Comparison of ENCODE assay signal across 32 cellular contexts in the genomic region with DNA sequence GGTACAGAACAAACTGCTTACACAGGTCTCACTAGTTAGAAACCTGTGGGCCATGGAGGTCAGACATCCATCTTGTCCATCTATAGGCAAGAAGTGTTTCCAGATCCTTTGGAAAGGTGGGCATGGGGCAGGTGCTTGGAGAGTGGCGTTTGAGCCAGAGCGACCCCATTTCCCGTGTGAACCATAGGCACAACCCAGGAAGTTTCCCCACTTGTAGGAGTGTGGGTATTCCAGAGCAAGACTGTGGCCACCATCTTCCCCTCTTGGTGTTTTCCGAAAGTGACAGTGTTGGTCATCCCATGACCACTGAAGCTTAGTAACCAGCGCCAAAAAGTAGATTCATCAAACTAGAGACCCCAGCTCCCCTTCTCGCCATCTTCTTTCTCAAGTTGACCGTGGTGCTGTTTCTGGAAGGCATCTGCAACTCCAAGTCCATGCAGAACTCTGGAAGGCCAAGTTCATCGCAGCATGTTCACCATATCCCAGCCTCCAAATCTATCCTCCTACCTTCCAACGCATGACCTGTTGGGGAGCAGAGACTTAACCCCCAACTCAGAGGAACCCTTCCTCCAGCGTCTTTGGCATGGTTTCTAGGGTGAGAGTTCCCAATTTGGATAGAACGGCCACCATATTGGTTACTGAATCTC.
"Had no signal": no experiment of that assay in that cellular context is flagged by ENCODE, and none has a peak within 500 bp of the region (broad histone marks: within the 10 kb centered on the region; RNA-seq: fewer than 3 reads in every experiment).

No MANE protein-coding gene starts in this region.

- FAIRE-seq: astrocyte, colon had no signal

- H3K27ac ChIP-seq: adrenal gland, ascending aorta, body of pancreas, brain microvascular endothelial cell, breast epithelium, cardiac muscle cell had no signal

- H3K36me3 ChIP-seq: adrenal gland, ascending aorta, brain microvascular endothelial cell, breast epithelium, cardiac muscle cell had no signal

- H3K4me3 ChIP-seq: adrenal gland, ascending aorta, body of pancreas, breast epithelium, cardiac muscle cell had no signal

- H3K4me1 ChIP-seq: ascending aorta, body of pancreas, breast epithelium had no signal

- H3K9me3 ChIP-seq: adrenal gland, body of pancreas had no signal

- ATAC-seq: activated naive CD4-positive, alpha-beta T cell treated with anti-CD3 and anti-CD28 coated beads, Interleukin-2, amount 50 U/mL, for 72 hours; activated naive CD8-positive, alpha-beta T cell treated with anti-CD3 and anti-CD28 coated beads, Interleukin-2, amount 50 U/mL, for 24 hours; activated T-cell treated with anti-CD3 and anti-CD28 coated beads, Interleukin-2, amount 50 U/mL, for 4 hours; activated T-cell treated with anti-CD3 and anti-CD28 coated beads, Interleukin-2, amount 50 U/mL, for 72 hours; activated T-helper 17 cell treated with anti-CD3 and anti-CD28 coated beads, Interleukin-2, amount 50 U/mL, for 72 hours; body of pancreas had no signal

- H3K27me3 ChIP-seq: adrenal gland, ascending aorta, body of pancreas, brain microvascular endothelial cell, breast epithelium, cardiac muscle cell had no signal

- DNase-seq: activated effector memory CD4-positive, alpha-beta T cell treated with anti-CD3 and anti-CD28 coated beads, Interleukin-2, amount 50 U/mL, for 16 hours; activated effector memory CD4-positive, alpha-beta T cell treated with Interleukin-2 at 50 U/mL for 16 hours; activated gamma-delta T cell; activated gamma-delta T cell treated with Interleukin-2 at 50 U/mL for 16 hours; activated naive CD4-positive, alpha-beta T cell; activated naive CD4-positive, alpha-beta T cell treated with anti-CD3 and anti-CD28 coated beads for 36 hours; activated naive CD4-positive, alpha-beta T cell treated with anti-CD3 and anti-CD28 coated beads, Interleukin-2, amount 10 ng/mL, durations not matched to agents 7 days and 5 days; activated naive CD4-positive, alpha-beta T cell treated with anti-CD3 and anti-CD28 coated beads, Interleukin-2, amount 50 U/mL, for 16 hours; activated naive CD4-positive, alpha-beta T cell treated with Interleukin-2 at 50 U/mL for 16 hours; activated naive CD8-positive, alpha-beta T cell treated with anti-CD3 and anti-CD28 coated beads for 36 hours; activated naive CD8-positive, alpha-beta T cell treated with anti-CD3 and anti-CD28 coated beads, Interleukin-2, amount 10 ng/mL, durations not matched to agents 7 days and 5 days; activated naive CD8-positive, alpha-beta T cell treated with anti-CD3 and anti-CD28 coated beads, Interleukin-2, amount 50 U/mL, for 24 hours; activated T-cell treated with anti-CD3 and anti-CD28 coated beads, Interleukin-2, amount 50 U/mL, for 24 hours; activated T-cell treated with anti-CD3 and anti-CD28 coated beads, Interleukin-2, amount 50 U/mL, for 4 hours; activated T-cell treated with anti-CD3 and anti-CD28 coated beads, Interleukin-2, amount 50 U/mL, for 48 hours; activated T-cell treated with anti-CD3 and anti-CD28 coated beads, Interleukin-2, amount 50 U/mL, for 72 hours; adrenal gland; amniotic stem cell; amygdala; anterior cingulate cortex; aorta; body of pancreas; brain microvascular endothelial cell; central memory CD4-positive, alpha-beta T cell; cerebellar nuclear complex had no signal
